1 cellular context compared by ENCODE assay signal in the genomic region with DNA sequence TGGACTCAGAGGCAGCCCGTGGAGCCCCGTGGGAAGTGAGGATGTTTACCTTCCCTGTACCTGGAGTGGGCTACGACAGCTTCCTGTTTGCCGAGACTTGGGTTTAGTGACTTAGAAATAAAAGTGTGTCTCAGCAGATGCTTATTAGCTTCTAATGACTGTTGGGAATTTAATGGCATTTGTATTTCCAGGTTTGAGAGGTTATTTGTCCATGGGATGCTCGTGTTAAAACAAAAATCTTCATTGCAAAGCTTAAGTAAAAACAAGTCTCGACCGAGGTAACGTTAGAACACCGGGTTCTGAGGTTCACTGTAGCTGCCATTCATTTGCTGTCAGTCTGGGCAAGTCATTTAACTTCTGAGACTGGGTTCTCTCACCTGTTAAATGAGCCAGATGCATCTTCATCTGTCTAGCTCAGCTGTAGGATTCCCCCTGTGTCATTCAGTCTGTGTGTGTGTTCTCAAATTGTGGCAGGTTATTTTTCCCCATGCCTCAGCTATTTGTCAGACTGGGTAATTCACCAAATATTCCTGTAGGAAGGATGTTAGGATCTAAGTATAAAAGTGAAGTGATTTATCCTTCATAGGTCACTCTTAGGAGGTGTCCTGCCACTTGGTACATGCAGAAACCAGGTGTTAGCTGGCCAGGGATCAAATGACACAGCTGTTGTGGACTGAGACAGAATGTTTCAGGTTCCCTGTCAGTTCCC.
TF ChIP-seq lines count a peak whose summit lies in the region.

No MANE protein-coding gene starts in this region.

TF ChIP-seq in K562, 482 proteins besides CTCF, POLR2A, EP300 and RAD21 (continued from another document and continues in another):
- TF ChIP-seq MYBL2 (IDR thresholded peaks at IDR 0.05; ENCODE audit: low read depth) (no peak), MYBL2 (CRISPR knock-in tag; IDR thresholded peaks at IDR 0.05; ENCODE audit: borderline replicate concordance) (no peak), FUS (optimal IDR thresholded peaks at IDR 0.05; ENCODE audit: low read depth, low read length) (no peak), CEBPB (tag; IDR thresholded peaks at IDR 0.05) (no peak), ZNF561 (CRISPR knock-in tag; conservative IDR thresholded peaks at IDR 0.05) (no peak), KAT7 (CRISPR knock-in tag; IDR thresholded peaks at IDR 0.05; ENCODE audit: borderline replicate concordance) (peak; percentile 51; the same call in 1 of the 2 replicates), ZNF239 (CRISPR knock-in tag; IDR thresholded peaks at IDR 0.05) (no peak), ZNF274 (IDR thresholded peaks at IDR 0.05; ENCODE audit: borderline replicate concordance, low read depth, low read length) (no peak), TAF9B (IDR thresholded peaks at IDR 0.05; ENCODE audit: partially characterized antibody) (peak; percentile 43), ZSCAN29 (IDR thresholded peaks at IDR 0.05) (no peak), MCM7 (IDR thresholded peaks at IDR 0.05) (no peak), SREBF1 (IDR thresholded peaks at IDR 0.05; ENCODE audit: borderline replicate concordance, low read depth, low read length) (no peak), ZBTB2 (IDR thresholded peaks at IDR 0.05) (0 out of 2 replicates have a peak, but pooled peaks have one; percentile 43), NR4A1 (CRISPR knock-in tag; IDR thresholded peaks at IDR 0.05) (no peak), NR4A1 (tag; IDR thresholded peaks at IDR 0.05) (no peak), ZFPM2 (CRISPR knock-in tag; IDR thresholded peaks at IDR 0.05) (no peak), ZBTB43 (CRISPR knock-in tag; IDR thresholded peaks at IDR 0.05) (no peak), BRF2 (IDR thresholded peaks at IDR 0.05; ENCODE audit: borderline replicate concordance, insufficient read depth, insufficient read length) (no peak), SIRT6 (IDR thresholded peaks at IDR 0.05; ENCODE audit: low read depth, low read length) (no peak), EZH2 (IDR thresholded peaks at IDR 0.05; ENCODE audit: borderline replicate concordance, low read depth, low read length) (no peak), E2F1 (CRISPR knock-in tag; IDR thresholded peaks at IDR 0.05) (no peak), ZFP91 (CRISPR knock-in tag; IDR thresholded peaks at IDR 0.05) (no peak), STAT5A (IDR thresholded peaks at IDR 0.05; ENCODE audit: borderline replicate concordance, low read length) (no peak), HDAC8 (tag; IDR thresholded peaks at IDR 0.05) (no peak), HOXB6 (CRISPR knock-in tag; IDR thresholded peaks at IDR 0.05; ENCODE audit: borderline replicate concordance) (no peak), HDAC6 (IDR thresholded peaks at IDR 0.05; ENCODE audit: low read depth, low read length) (no peak), NR2F6 (CRISPR knock-in tag; IDR thresholded peaks at IDR 0.05) (no peak), ZEB2 (IDR thresholded peaks at IDR 0.05) (0 out of 2 replicates have a peak, but pooled peaks have one; percentile 31), NR3C1 (CRISPR knock-in tag; IDR thresholded peaks at IDR 0.05) (no peak), CBFA2T3 (IDR thresholded peaks at IDR 0.05) (0 out of 2 replicates have a peak, but pooled peaks have one; percentile 7), ZNF644 (tag; IDR thresholded peaks at IDR 0.05; ENCODE audit: low read depth) (no peak), ZNF3 (CRISPR knock-in tag; IDR thresholded peaks at IDR 0.05) (no peak), JUN (IDR thresholded peaks at IDR 0.05; ENCODE audit: borderline replicate concordance, low read depth, low read length) (no peak), JUN (CRISPR knock-in tag; IDR thresholded peaks at IDR 0.05; ENCODE audit: borderline replicate concordance) (no peak), TAF1 (IDR thresholded peaks at IDR 0.05; ENCODE audit: control insufficient read depth, extremely low read depth, insufficient read depth, low read length, severe bottlenecking) (no peak), ARNT (IDR thresholded peaks at IDR 0.05) (no peak), U2AF1 (optimal IDR thresholded peaks at IDR 0.05; ENCODE audit: low read depth, low read length) (no peak), SNIP1 (IDR thresholded peaks at IDR 0.05; ENCODE audit: low read depth) (no peak), FOXK1 (CRISPR knock-in tag; IDR thresholded peaks at IDR 0.05; ENCODE audit: borderline replicate concordance) (no peak), C11orf30 (IDR thresholded peaks at IDR 0.05; ENCODE audit: low read depth) (no peak), CHD4 (IDR thresholded peaks at IDR 0.05; ENCODE audit: insufficient read depth, insufficient replicate concordance, low read depth, low read length, poor library complexity, severe bottlenecking) (no peak)
- TF ChIP-seq, protein P1, sequence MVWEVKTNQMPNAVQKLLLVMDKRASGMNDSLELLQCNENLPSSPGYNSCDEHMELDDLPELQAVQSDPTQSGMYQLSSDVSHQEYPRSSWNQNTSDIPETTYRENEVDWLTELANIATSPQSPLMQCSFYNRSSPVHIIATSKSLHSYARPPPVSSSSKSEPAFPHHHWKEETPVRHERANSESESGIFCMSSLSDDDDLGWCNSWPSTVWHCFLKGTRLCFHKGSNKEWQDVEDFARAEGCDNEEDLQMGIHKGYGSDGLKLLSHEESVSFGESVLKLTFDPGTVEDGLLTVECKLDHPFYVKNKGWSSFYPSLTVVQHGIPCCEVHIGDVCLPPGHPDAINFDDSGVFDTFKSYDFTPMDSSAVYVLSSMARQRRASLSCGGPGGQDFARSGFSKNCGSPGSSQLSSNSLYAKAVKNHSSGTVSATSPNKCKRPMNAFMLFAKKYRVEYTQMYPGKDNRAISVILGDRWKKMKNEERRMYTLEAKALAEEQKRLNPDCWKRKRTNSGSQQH (CRISPR knock-in tag; IDR thresholded peaks at IDR 0.05) = no peak
- TF ChIP-seq, protein P2, sequence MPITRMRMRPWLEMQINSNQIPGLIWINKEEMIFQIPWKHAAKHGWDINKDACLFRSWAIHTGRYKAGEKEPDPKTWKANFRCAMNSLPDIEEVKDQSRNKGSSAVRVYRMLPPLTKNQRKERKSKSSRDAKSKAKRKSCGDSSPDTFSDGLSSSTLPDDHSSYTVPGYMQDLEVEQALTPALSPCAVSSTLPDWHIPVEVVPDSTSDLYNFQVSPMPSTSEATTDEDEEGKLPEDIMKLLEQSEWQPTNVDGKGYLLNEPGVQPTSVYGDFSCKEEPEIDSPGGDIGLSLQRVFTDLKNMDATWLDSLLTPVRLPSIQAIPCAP (CRISPR knock-in tag; IDR thresholded peaks at IDR 0.05; ENCODE audit: borderline replicate concordance) = no peak
- TF ChIP-seq, protein P3, sequence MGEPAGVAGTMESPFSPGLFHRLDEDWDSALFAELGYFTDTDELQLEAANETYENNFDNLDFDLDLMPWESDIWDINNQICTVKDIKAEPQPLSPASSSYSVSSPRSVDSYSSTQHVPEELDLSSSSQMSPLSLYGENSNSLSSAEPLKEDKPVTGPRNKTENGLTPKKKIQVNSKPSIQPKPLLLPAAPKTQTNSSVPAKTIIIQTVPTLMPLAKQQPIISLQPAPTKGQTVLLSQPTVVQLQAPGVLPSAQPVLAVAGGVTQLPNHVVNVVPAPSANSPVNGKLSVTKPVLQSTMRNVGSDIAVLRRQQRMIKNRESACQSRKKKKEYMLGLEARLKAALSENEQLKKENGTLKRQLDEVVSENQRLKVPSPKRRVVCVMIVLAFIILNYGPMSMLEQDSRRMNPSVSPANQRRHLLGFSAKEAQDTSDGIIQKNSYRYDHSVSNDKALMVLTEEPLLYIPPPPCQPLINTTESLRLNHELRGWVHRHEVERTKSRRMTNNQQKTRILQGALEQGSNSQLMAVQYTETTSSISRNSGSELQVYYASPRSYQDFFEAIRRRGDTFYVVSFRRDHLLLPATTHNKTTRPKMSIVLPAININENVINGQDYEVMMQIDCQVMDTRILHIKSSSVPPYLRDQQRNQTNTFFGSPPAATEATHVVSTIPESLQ (CRISPR knock-in tag; IDR thresholded peaks at IDR 0.05) = 0 out of 2 replicates have a peak, but pooled peaks have one; percentile 17
